In genomic region chr1:180221461-180221860, GRCh38 we compare ENCODE assay signal across 17 cellular contexts. TPM values are rescaled to one million over a fixed set of nuclear protein-coding genes. Genes with fewer than 3 reads are reported as not detected.
"Had no signal": no experiment of that assay in that cellular context is flagged by ENCODE, and none has a peak within 500 bp of the region (broad histone marks: within the 10 kb centered on the region; RNA-seq: fewer than 3 reads in every experiment).

No MANE protein-coding gene starts in this region.

- H3K4me1 Mint-ChIP-seq: activated naive CD4-positive, alpha-beta T cell treated with anti-CD3 and anti-CD28 coated beads, Interleukin-2, amount 10 ng/mL, durations not matched to agents 7 days and 5 days; activated T-helper 17 cell treated with anti-CD3 and anti-CD28 coated beads, Interleukin-2, amount 50 U/mL, for 72 hours; naive thymus-derived CD8-positive, alpha-beta T cell; stimulated activated memory B cell treated with anti-CD40 and anti-IgM and Interleukin-4, amounts not matched to agents 10 μg/mL and 1 μg/mL and 100 μg/mL, for 72 hours; T-cell had no signal

- H3K4me3 ChIP-seq: cardiac muscle cell, esophagus muscularis mucosa, gastrocnemius medialis, heart left ventricle, lung, pancreas had no signal

- H3K4me3 Mint-ChIP-seq: activated naive CD4-positive, alpha-beta T cell treated with anti-CD3 and anti-CD28 coated beads, Interleukin-2, amount 10 ng/mL, durations not matched to agents 7 days and 5 days; activated T-helper 17 cell treated with anti-CD3 and anti-CD28 coated beads, Interleukin-2, amount 50 U/mL, for 72 hours; naive thymus-derived CD8-positive, alpha-beta T cell; stimulated activated memory B cell treated with anti-CD40 and anti-IgM and Interleukin-4, amounts not matched to agents 10 μg/mL and 1 μg/mL and 100 μg/mL, for 72 hours; T-cell had no signal

- H3K27ac Mint-ChIP-seq: activated naive CD4-positive, alpha-beta T cell treated with anti-CD3 and anti-CD28 coated beads, Interleukin-2, amount 10 ng/mL, durations not matched to agents 7 days and 5 days; activated T-helper 17 cell treated with anti-CD3 and anti-CD28 coated beads, Interleukin-2, amount 50 U/mL, for 72 hours; naive thymus-derived CD8-positive, alpha-beta T cell; stimulated activated memory B cell treated with anti-CD40 and anti-IgM and Interleukin-4, amounts not matched to agents 10 μg/mL and 1 μg/mL and 100 μg/mL, for 72 hours; T-cell had no signal

- DNase-seq: activated CD4-positive, alpha-beta T cell treated with anti-CD3 and anti-CD28 coated beads, Interleukin-2, amount 50 U/mL, for 4 hours; activated CD4-positive, CD25-positive, alpha-beta regulatory T cell treated with anti-CD3 and anti-CD28 coated beads, Interleukin-2, amount 50 U/mL, for 72 hours; activated naive CD4-positive, alpha-beta T cell treated with anti-CD3 and anti-CD28 coated beads, Interleukin-2, amount 10 ng/mL, durations not matched to agents 7 days and 5 days; activated T-cell treated with anti-CD3 and anti-CD28 coated beads for 4 hours; gastrocnemius medialis; heart left ventricle; left cardiac atrium; naive thymus-derived CD8-positive, alpha-beta T cell; pancreas; stimulated activated CD4-positive, alpha-beta T cell treated with anti-CD3 and anti-CD28 coated beads, Interleukin-2, amount 100 ng/mL, for 48 hours; T-cell; T-helper 9 cell had no signal

- H3K36me3 Mint-ChIP-seq: activated naive CD4-positive, alpha-beta T cell treated with anti-CD3 and anti-CD28 coated beads, Interleukin-2, amount 10 ng/mL, durations not matched to agents 7 days and 5 days; naive thymus-derived CD8-positive, alpha-beta T cell; stimulated activated memory B cell treated with anti-CD40 and anti-IgM and Interleukin-4, amounts not matched to agents 10 μg/mL and 1 μg/mL and 100 μg/mL, for 72 hours; T-cell had no signal

- H3K9me3 Mint-ChIP-seq: activated naive CD4-positive, alpha-beta T cell treated with anti-CD3 and anti-CD28 coated beads, Interleukin-2, amount 10 ng/mL, durations not matched to agents 7 days and 5 days; activated T-helper 17 cell treated with anti-CD3 and anti-CD28 coated beads, Interleukin-2, amount 50 U/mL, for 72 hours; naive thymus-derived CD8-positive, alpha-beta T cell; stimulated activated memory B cell treated with anti-CD40 and anti-IgM and Interleukin-4, amounts not matched to agents 10 μg/mL and 1 μg/mL and 100 μg/mL, for 72 hours; T-cell had no signal

- H3K27ac ChIP-seq: cardiac muscle cell, esophagus muscularis mucosa, gastrocnemius medialis, heart left ventricle, pancreas had no signal

- ATAC-seq: activated T-helper 17 cell treated with anti-CD3 and anti-CD28 coated beads, Interleukin-2, amount 50 U/mL, for 72 hours; gastrocnemius medialis; heart left ventricle; left cardiac atrium; naive thymus-derived CD8-positive, alpha-beta T cell; pancreas; stimulated activated memory B cell treated with anti-CD40 and anti-IgM and Interleukin-4, amounts not matched to agents 10 μg/mL and 1 μg/mL and 100 μg/mL, for 72 hours; T-cell had no signal

- H3K36me3 ChIP-seq: cardiac muscle cell, esophagus muscularis mucosa, gastrocnemius medialis, heart left ventricle, pancreas had no signal

- H3K4me1 ChIP-seq: gastrocnemius medialis, heart left ventricle, pancreas had no signal

- H3K9me3 ChIP-seq: esophagus muscularis mucosa, gastrocnemius medialis, heart left ventricle, pancreas had no signal

RNA-seq across cellular contexts. Expression of gene LHX4, which starts 8.6 kb away (rescaled TPM):
- total RNA-seq: cardiac muscle cell; esophagus muscularis mucosa; gastrocnemius medialis; heart left ventricle; left cardiac atrium; naive thymus-derived CD8-positive, alpha-beta T cell had no signal
- polyA plus RNA-seq: heart left ventricle had no signal
